12 cellular contexts compared by ENCODE assay signal in genomic region chr12:8282180-8282579, GRCh38. TPM values are rescaled to one million over a fixed set of nuclear protein-coding genes. Genes with fewer than 3 reads are reported as not detected.
DNase-seq lines count a peak whose midpoint lies in the region; TF ChIP-seq lines count a peak whose summit lies in the region.
"Not testable (repeated sequence)": the region's sequence is repeated elsewhere in the genome, so short reads cannot be mapped to it uniquely, and the experiment has no call there.
"Had no signal": no experiment of that assay in that cellular context is flagged by ENCODE, and none has a peak within 500 bp of the region (broad histone marks: within the 10 kb centered on the region; RNA-seq: fewer than 3 reads in every experiment).

No MANE protein-coding gene starts in this region.

- not testable (repeated sequence) for H3K4me1 ChIP-seq in hepatocyte (ENCODE audit: insufficient read depth)

- H3K36me3 Mint-ChIP-seq in chondrocyte (ENCODE audit: low read depth), result not testable (repeated sequence)

- DNase-seq in EH (ENCODE audit: low read depth) (peak; percentile 63), HT1080 (ENCODE audit: low read depth) (peak; percentile 13), amniotic epithelial cell (ENCODE audit: low read depth) (peak; percentile 62), fibroblast of peridontal ligament (ENCODE audit: extremely low read depth) (peak; percentile 14), hepatocyte (ENCODE audit: low spot score) (peak; percentile 34), putamen (ENCODE audit: low spot score) (peak; percentile 4)
- DNase-seq in chondrocyte (ENCODE audit: low spot score), result not testable (repeated sequence)

- not testable (repeated sequence) for H3K36me3 ChIP-seq in hepatocyte (replicated peaks; ENCODE audit: insufficient read depth, low read depth)

- H3K4me1 Mint-ChIP-seq in chondrocyte (ENCODE audit: low read depth), result peaks cover 11% of the 10 kb centered on the region

- H3K27me3 ChIP-seq in hepatocyte, result not testable (repeated sequence)

- H4K20me1 ChIP-seq in hepatocyte (ENCODE audit: insufficient read depth, poor library complexity, severe bottlenecking), result not testable (repeated sequence)

- peak overlapping the region; percentile 13 for H3K27ac Mint-ChIP-seq in chondrocyte (ENCODE audit: unreplicated experiment)

- not testable (repeated sequence) for H3K4me3 ChIP-seq in hepatocyte

- not testable (repeated sequence) for H3K9me2 ChIP-seq in hepatocyte (replicated peaks; ENCODE audit: insufficient read depth)

- not testable (repeated sequence) for H3K27me3 Mint-ChIP-seq in chondrocyte (ENCODE audit: low read depth)

- not testable (repeated sequence) for H3K9me3 Mint-ChIP-seq in chondrocyte (ENCODE audit: low read depth)

- H3K4me2 ChIP-seq in hepatocyte, result peak overlapping the region; percentile 46

- not testable (repeated sequence) for H3K4me3 Mint-ChIP-seq in chondrocyte (ENCODE audit: unreplicated experiment)

- H3K9me3 ChIP-seq in hepatocyte (ENCODE audit: low read depth), result not testable (repeated sequence)

- 35% methylated on average over 11 of the region's 11 CpGs for WGBS in hepatocyte (ENCODE audit: low lambda C conversion rate, missing lambda C conversion rate)

- H2AFZ ChIP-seq in hepatocyte, result not testable (repeated sequence)

- H3K79me2 ChIP-seq in hepatocyte, result not testable (repeated sequence)

- peak overlapping the region; percentile 61 for H3K27ac ChIP-seq in hepatocyte

- TF ChIP-seq CTCF in chondrocyte (IDR thresholded peaks at IDR 0.05); hepatocyte (IDR thresholded peaks at IDR 0.05; ENCODE audit: poor library complexity): not testable (repeated sequence)

RNA-seq across cellular contexts. Expression of gene FAM90A1, which starts 54.8 kb away (rescaled TPM):
- not detected in 2 replicates for total RNA-seq in HT1080 (2014; rRNA removed; shearing (Covaris generic))
- 0.02 TPM in 1 of 2 replicates, not detected in the other for polyA plus RNA-seq in HT1080 (2015; cell fraction: cytosol; rRNA removed)
- not detected in 2 replicates for polyA plus RNA-seq in HT1080 (2015; cell fraction: nucleus; rRNA removed)
- total RNA-seq in chondrocyte (not detected in 3 replicates), hepatocyte (not detected in 2 replicates)
- 0.09 TPM in 1 of 2 replicates, not detected in the other for polyA plus RNA-seq in hepatocyte
- total RNA-seq: G401, NCI-H460, Right ventricle myocardium superior, RPMI7951, SK-MEL-5 had no signal
